8 cellular contexts compared by ENCODE assay signal in genomic region chr5:43555895-43556606, GRCh38. TPM values are rescaled to one million over a fixed set of nuclear protein-coding genes. Genes with fewer than 3 reads are reported as not detected.
A peak's percentile ranks its signal among the peaks of the same experiment; 100 is the strongest.
DNase-seq lines count a peak whose midpoint lies in the region; ATAC-seq and TF ChIP-seq lines count a peak whose summit lies in the region.

No MANE protein-coding gene starts in this region.

- H3K9ac ChIP-seq in SK-N-SH, result peak overlapping the region; percentile 98

- peak overlapping the region; percentile 62 for H2AFZ ChIP-seq in SK-N-SH (ENCODE audit: low read depth)

- DNase-seq in CD1c-positive myeloid dendritic cell (ENCODE audit: extremely low spot score) (peak; percentile 69), SK-N-SH (peak; percentile 81), anterior cingulate cortex (lab: John Stamatoyannopoulos, UW) (peak in 53 of 58 donors; percentile 1 to 71 (median 33)), hippocampal formation (lab: John Stamatoyannopoulos, UW) (peak; percentile 5 to 39), retinal pigment epithelial cell (ENCODE audit: low read depth) (no peak)

- H3K36me3 Mint-ChIP-seq in IgD-negative memory B cell, result peaks cover 1% of the 10 kb centered on the region

- peak overlapping the region in 3 of 4 donors; percentile 93 to 95 (median 94) for H3K4me3 Mint-ChIP-seq in IgD-negative memory B cell

- no peaks in the 10 kb centered on the region for H3F3A ChIP-seq in SK-N-SH (replicated peaks; ENCODE audit: insufficient read depth)

- peaks cover 19 to 28% of the 10 kb centered on the region in 2 experiments; a peak in 3 of 4 replicates for H3K4me1 ChIP-seq in SK-N-SH (ENCODE audit: control insufficient read depth in 1 of 2, insufficient read depth in 2 of 2, low read depth in 1 of 2, low read length in 1 of 2)

- WGBS in SK-N-SH (ENCODE audit: low lambda C conversion rate), result 2% methylated on average over 19 of the region's 44 CpGs

- no peaks in the 10 kb centered on the region for H3K27me3 Mint-ChIP-seq in IgD-negative memory B cell

- POLR2A ChIA-PET in SK-N-SH (lab: Yijun Ruan, JAX), result interaction anchor here (0.7 to 1.9 kb wide), 3 partner anchors 33 to 72 kb away, joined by 3 to 12 read pairs (median 3); partner anchors contain the start of gene TMEM267

- H3K9me2 ChIP-seq in SK-N-SH, result no peaks in the 10 kb centered on the region

- no peaks in the 10 kb centered on the region for H3K9me3 Mint-ChIP-seq in IgD-negative memory B cell

- no peak for TF ChIP-seq EP300 in SK-N-SH (IDR thresholded peaks at IDR 0.05; ENCODE audit: borderline replicate concordance in 1 of 2, low read depth in 1 of 2, low read length in 1 of 2)

- H3K79me2 ChIP-seq in SK-N-SH (ENCODE audit: insufficient read depth), result peaks cover 54% of the 10 kb centered on the region

- ATAC-seq in GM21390 (IDR thresholded peaks at IDR 0.05; ENCODE audit: unreplicated experiment) (peak; percentile 23), GM19023 (IDR thresholded peaks at IDR 0.05; ENCODE audit: unreplicated experiment) (no peak)

- CTCF ChIA-PET in SK-N-SH (lab: Yijun Ruan, JAX), result interaction anchor here (0.8 to 2.7 kb wide), 8 partner anchors 13 to 491 kb away, joined by 3 to 13 read pairs (median 6); partner anchors contain the start of genes C5orf34, NNT and TMEM267

- H4K20me1 ChIP-seq in SK-N-SH (ENCODE audit: insufficient read depth), result peaks cover 39% of the 10 kb centered on the region

- H3K4me1 Mint-ChIP-seq in IgD-negative memory B cell, result peaks cover 10 to 16% (median 12%) of the 10 kb centered on the region in 3 donors

- peak overlapping the region; percentile 86 to 95 for H3K27ac ChIP-seq in SK-N-SH (ENCODE audit: low read depth in 2 of 2, low read length in 1 of 2)

- H3K9me3 ChIP-seq in SK-N-SH, result no peaks in the 10 kb centered on the region

- peaks cover 45% of the 10 kb centered on the region in 2 experiments for H3K36me3 ChIP-seq in SK-N-SH (replicated peaks in 1 of 2; ENCODE audit: control insufficient read depth in 1 of 2, insufficient read depth in 2 of 2, low read length in 1 of 2)

- peak overlapping the region; percentile 95 to 99 (median 98) for H3K27ac Mint-ChIP-seq in IgD-negative memory B cell

- no peak for TF ChIP-seq RAD21 in SK-N-SH (IDR thresholded peaks at IDR 0.05; ENCODE audit: low read length)

- H3K4me3 ChIP-seq in SK-N-SH (ENCODE audit: low read depth in 2 of 2, low read length in 1 of 2) (peak overlapping the region; percentile 90 to 92), retinal pigment epithelial cell (ENCODE audit: low read length) (peak overlapping the region; percentile 94)

- peak overlapping the region; percentile 85 for H3K4me2 ChIP-seq in SK-N-SH

- no peaks in the 10 kb centered on the region for H3K27me3 ChIP-seq in SK-N-SH (ENCODE audit: insufficient read depth)

- TF ChIP-seq CTCF in SK-N-SH (IDR thresholded peaks at IDR 0.05) (no peak), retinal pigment epithelial cell (conservative IDR thresholded peaks at IDR 0.05; ENCODE audit: low read depth, low read length) (no peak)

TF ChIP-seq in SK-N-SH, 30 proteins besides CTCF, POLR2A, EP300 and RAD21:
- TF ChIP-seq SMC3 (IDR thresholded peaks at IDR 0.05; ENCODE audit: low read depth, low read length) (no peak), FOXM1 (IDR thresholded peaks at IDR 0.05; ENCODE audit: low read depth) (no peak), POLR2AphosphoS5 (IDR thresholded peaks at IDR 0.05; ENCODE audit: low read depth, low read length) (no peak), TAF1 (IDR thresholded peaks at IDR 0.05; ENCODE audit: borderline replicate concordance, low read depth, low read length) (peak; percentile 51; the same call in 1 of the 2 replicates), TEAD4 (IDR thresholded peaks at IDR 0.05; ENCODE audit: borderline replicate concordance, insufficient read depth) (0 out of 2 replicates have a peak, but pooled peaks have one; percentile 5)

RNA-seq across cellular contexts. Expression of gene PAIP1, which starts 0.8 kb away (rescaled TPM):
- polyA plus RNA-seq in IgD-negative memory B cell (35.8 TPM), SK-N-SH (2012; rRNA removed) (70.0 and 98.5 TPM in 2 replicates)
- 103 and 105 TPM in 2 replicates for polyA plus RNA-seq in SK-N-SH (2012; cell fraction: cytosol; rRNA removed)
- polyA plus RNA-seq in SK-N-SH (2012; cell fraction: nucleus; rRNA removed), result 16.1 and 39.0 TPM in 2 replicates

RNA-seq across cellular contexts. Expression of gene C5orf34, which starts 41.1 kb away (rescaled TPM):
- polyA plus RNA-seq in IgD-negative memory B cell (0.74 TPM), SK-N-SH (2012; rRNA removed) (2.9 and 3.5 TPM in 2 replicates)
- 2.8 and 2.9 TPM in 2 replicates for polyA plus RNA-seq in SK-N-SH (2012; cell fraction: cytosol; rRNA removed)
- 3.1 and 6.3 TPM in 2 replicates for polyA plus RNA-seq in SK-N-SH (2012; cell fraction: nucleus; rRNA removed)

RNA-seq across cellular contexts. Expression of gene NNT, which starts 46.9 kb away (rescaled TPM):
- polyA plus RNA-seq in IgD-negative memory B cell (37.3 TPM), SK-N-SH (2012; rRNA removed) (21.9 and 29.0 TPM in 2 replicates)
- polyA plus RNA-seq in SK-N-SH (2012; cell fraction: cytosol; rRNA removed), result 22.5 and 23.0 TPM in 2 replicates
- 23.1 and 37.0 TPM in 2 replicates for polyA plus RNA-seq in SK-N-SH (2012; cell fraction: nucleus; rRNA removed)
